In genomic region chr7:72336887-72337821, GRCh38 we compare ENCODE assay signal across 1 cellular context.
A peak's percentile ranks its signal among the peaks of the same experiment; 100 is the strongest.
TF ChIP-seq lines count a peak whose summit lies in the region.

No MANE protein-coding gene starts in this region.

TF ChIP-seq in GM23338, 12 proteins besides CTCF, POLR2A, EP300 and RAD21 (continued from another document):
- TF ChIP-seq ZNF462 (CRISPR knock-in tag; IDR thresholded peaks at IDR 0.05), result no peak
- 0 out of 2 replicates have a peak, but pooled peaks have one; percentile 6 for TF ChIP-seq CREB1 (CRISPR knock-in tag; IDR thresholded peaks at IDR 0.05; ENCODE audit: low read depth)
- no peak for TF ChIP-seq NANOG (IDR thresholded peaks at IDR 0.05; ENCODE audit: borderline replicate concordance)
- TF ChIP-seq REST (IDR thresholded peaks at IDR 0.05; ENCODE audit: unreplicated experiment), result no peak
- no peak for TF ChIP-seq ZNF114 (CRISPR knock-in tag; IDR thresholded peaks at IDR 0.05)
- TF ChIP-seq JUNB (IDR thresholded peaks at IDR 0.05; ENCODE audit: unreplicated experiment), result no peak
- peak; percentile 22 for TF ChIP-seq EZH2 (IDR thresholded peaks at IDR 0.05; ENCODE audit: low read depth, unreplicated experiment)
- no peak; the same call in none of the 2 replicates for TF ChIP-seq POLR2AphosphoS5 (IDR thresholded peaks at IDR 0.05; ENCODE audit: low read depth)
